Comparison of ENCODE assay signal across 20 cellular contexts in genomic region chr2:32453242-32454062, GRCh38.
A peak's percentile ranks its signal among the peaks of the same experiment; 100 is the strongest.
DNase-seq lines count a peak whose midpoint lies in the region; ATAC-seq, FAIRE-seq and TF ChIP-seq lines count a peak whose summit lies in the region.
"Had no signal": no experiment of that assay in that cellular context is flagged by ENCODE, and none has a peak within 500 bp of the region (broad histone marks: within the 10 kb centered on the region; RNA-seq: fewer than 3 reads in every experiment).

No MANE protein-coding gene starts in this region.

- ATAC-seq in GM23338 (no peak), GM19463 (IDR thresholded peaks at IDR 0.05; ENCODE audit: unreplicated experiment) (no peak)
- ATAC-seq: activated CD8-positive, alpha-beta T cell treated with anti-CD3 and anti-CD28 coated beads, Interleukin-2, amount 10 ng/mL, durations not matched to agents 7 days and 5 days; left lung; sciatic nerve; stimulated activated naive B cell treated with anti-CD40 and anti-IgM and Interleukin-4, amounts not matched to agents 10 μg/mL and 1 μg/mL and 100 μg/mL, for 72 hours had no signal

- H3K4me1 Mint-ChIP-seq in GM23338 = peaks cover 14% of the 10 kb centered on the region; the same call in 2 of the 3 replicates

- BruUV-seq in endothelial cell of umbilical vein (replicated peaks; lab: Mats Ljungman, UMichigan) = no TSS peak

- H3K9me3 ChIP-seq in endothelial cell of umbilical vein (replicated peaks; ENCODE audit: control insufficient read depth, insufficient read depth, low read length) = no peaks in the 10 kb centered on the region
- H3K9me3 ChIP-seq: left lung, ovary, tibial nerve had no signal

- H3K9me2 ChIP-seq in GM23338 (ENCODE audit: insufficient read depth) = no peaks in the 10 kb centered on the region

- H3K36me3 ChIP-seq in GM23338 (ENCODE audit: insufficient read depth) = 0 out of 2 replicates have a peak, but pooled peaks cover 9% of the 10 kb centered on the region
- no peaks in the 10 kb centered on the region for H3K36me3 ChIP-seq in endothelial cell of umbilical vein (ENCODE audit: control insufficient read depth in 2 of 2, extremely low read depth in 1 of 2, insufficient read depth in 2 of 2, low read length in 2 of 2)
- H3K36me3 ChIP-seq: ovary had no signal

- CTCF ChIA-PET in endothelial cell of umbilical vein (lab: Charles Lee) = interaction anchor here (0.7 to 1.9 kb wide), 4 partner anchors 8 to 22 kb away, joined by 3 to 12 read pairs (median 6); no protein-coding TSS in a partner anchor

- no peak for TF ChIP-seq POLR2A in endothelial cell of umbilical vein (IDR thresholded peaks at IDR 0.05; ENCODE audit: low read depth, low read length)

- peaks cover 6% of the 10 kb centered on the region for H3K36me3 Mint-ChIP-seq in GM23338 (ENCODE audit: low read depth)

- no peak for FAIRE-seq in endothelial cell of umbilical vein (lab: Jason Lieb, UNC)
- FAIRE-seq: bronchial epithelial cell had no signal

- peaks cover 4% of the 10 kb centered on the region for H3K27me3 Mint-ChIP-seq in GM23338 (ENCODE audit: insufficient read depth, low read depth, poor library complexity)
- H3K27me3 Mint-ChIP-seq: activated naive CD8-positive, alpha-beta T cell treated with anti-CD3 and anti-CD28 coated beads for 36 hours; stimulated activated naive B cell treated with anti-CD40 and anti-IgM and Interleukin-4, amounts not matched to agents 10 μg/mL and 1 μg/mL and 100 μg/mL, for 72 hours had no signal

- H3K27ac ChIP-seq in GM23338 (ENCODE audit: low read depth) = no peak overlapping the region
- no peak overlapping the region for H3K27ac ChIP-seq in endothelial cell of umbilical vein (ENCODE audit: insufficient read depth, low read depth, low read length)
- H3K27ac ChIP-seq: left lung, ovary, PC-9, tibial nerve had no signal

- POLR2A ChIA-PET in endothelial cell of umbilical vein (lab: Charles Lee) = interaction anchor here (0.6 kb wide), 1 partner anchor 47 kb away, joined by 4 read pairs; no protein-coding TSS in a partner anchor

- peaks cover 5% of the 10 kb centered on the region; the same call in 1 of the 2 replicates for H3K79me2 ChIP-seq in GM23338 (replicated peaks; ENCODE audit: insufficient read depth)
- H3K79me2 ChIP-seq in endothelial cell of umbilical vein (ENCODE audit: control insufficient read depth, insufficient read depth, low read length) = peaks cover 7% of the 10 kb centered on the region

- no peak for DNase-seq in GM23338 (ENCODE audit: low spot score)
- DNase-seq in MV-4-11 (lab: John Stamatoyannopoulos, UW) = peak; percentile 26
- peak; percentile 59 for DNase-seq in endothelial cell of umbilical vein (ENCODE audit: low read depth, low spot score)
- peak; percentile 6 for DNase-seq in myocyte (ENCODE audit: low read depth)
- no peak for DNase-seq in DMS153 (lab: John Stamatoyannopoulos, UW)
- DNase-seq in NOMO-1 treated with DMSO at 0.1 percent for 48 hours (lab: John Stamatoyannopoulos, UW; ENCODE audit: unreplicated experiment) = no peak
- DNase-seq: activated CD8-positive, alpha-beta T cell treated with anti-CD3 and anti-CD28 coated beads, Interleukin-2, amount 10 ng/mL, durations not matched to agents 7 days and 5 days; activated naive CD8-positive, alpha-beta T cell treated with anti-CD3 and anti-CD28 coated beads for 36 hours; EL; GOT3; left lung; NCI-H1436; NCI-H774; ovary; PC-9; stimulated activated naive B cell treated with anti-CD40 and anti-IgM and Interleukin-4, amounts not matched to agents 10 μg/mL and 1 μg/mL and 100 μg/mL, for 72 hours had no signal

- no peaks in the 10 kb centered on the region for H3K27me3 ChIP-seq in GM23338 (ENCODE audit: insufficient read depth)
- H3K27me3 ChIP-seq in endothelial cell of umbilical vein (ENCODE audit: control insufficient read depth in 2 of 2, insufficient read depth in 2 of 2, low read length in 2 of 2) = no peaks in the 10 kb centered on the region
- H3K27me3 ChIP-seq: left lung, ovary, tibial nerve had no signal

- H3K9ac ChIP-seq in endothelial cell of umbilical vein (replicated peaks; ENCODE audit: extremely low read depth, insufficient read depth, low read length) = no peak overlapping the region

- H3K27ac Mint-ChIP-seq in GM23338 = 0 out of 2 replicates have a peak overlapping the region, but pooled peaks have one; percentile 18
- H3K27ac Mint-ChIP-seq: activated CD8-positive, alpha-beta T cell treated with anti-CD3 and anti-CD28 coated beads, Interleukin-2, amount 10 ng/mL, durations not matched to agents 7 days and 5 days; activated naive CD8-positive, alpha-beta T cell treated with anti-CD3 and anti-CD28 coated beads for 36 hours had no signal

- H3K4me2 ChIP-seq in GM23338 (no peak overlapping the region), endothelial cell of umbilical vein (ENCODE audit: insufficient read depth, low read length) (no peak overlapping the region)
- H3K4me2 ChIP-seq: PC-9 had no signal

- TF ChIP-seq CTCF in GM23338 (conservative IDR thresholded peaks at IDR 0.05; ENCODE audit: low read depth in 2 of 2) (no peak), endothelial cell of umbilical vein (IDR thresholded peaks at IDR 0.05; ENCODE audit: extremely low read depth in 1 of 2, insufficient read depth in 1 of 2, low read depth in 1 of 2, low read length in 2 of 2) (no peak)

- no peaks in the 10 kb centered on the region; the same call in 1 of the 2 replicates for H3F3A ChIP-seq in GM23338 (replicated peaks; ENCODE audit: low read depth)

- H3K4me3 ChIP-seq in GM23338 (no peak overlapping the region), endothelial cell of umbilical vein (replicated peaks in 1 of 3; ENCODE audit: insufficient read depth in 1 of 3, low read depth in 1 of 3, low read length in 3 of 3) (no peak overlapping the region)
- H3K4me3 ChIP-seq: left lung, ovary, PC-9, tibial nerve had no signal

- H3K9me1 ChIP-seq in endothelial cell of umbilical vein (replicated peaks; ENCODE audit: control insufficient read depth, extremely low read depth, insufficient read depth, low read length) = no peaks in the 10 kb centered on the region

- H3K9me3 Mint-ChIP-seq in GM23338 = no peaks in the 10 kb centered on the region
- H3K9me3 Mint-ChIP-seq: activated naive CD8-positive, alpha-beta T cell treated with anti-CD3 and anti-CD28 coated beads for 36 hours; stimulated activated naive B cell treated with anti-CD40 and anti-IgM and Interleukin-4, amounts not matched to agents 10 μg/mL and 1 μg/mL and 100 μg/mL, for 72 hours had no signal

- H2AFZ ChIP-seq in GM23338 = no peak overlapping the region
- no peak overlapping the region for H2AFZ ChIP-seq in endothelial cell of umbilical vein (ENCODE audit: low read depth, low read length)
- H2AFZ ChIP-seq: PC-9 had no signal

- H3K4me3 Mint-ChIP-seq in GM23338 = no peak overlapping the region
- H3K4me3 Mint-ChIP-seq: activated CD8-positive, alpha-beta T cell treated with anti-CD3 and anti-CD28 coated beads, Interleukin-2, amount 10 ng/mL, durations not matched to agents 7 days and 5 days; activated naive CD8-positive, alpha-beta T cell treated with anti-CD3 and anti-CD28 coated beads for 36 hours; stimulated activated naive B cell treated with anti-CD40 and anti-IgM and Interleukin-4, amounts not matched to agents 10 μg/mL and 1 μg/mL and 100 μg/mL, for 72 hours had no signal

- dilution Hi-C loops in endothelial cell of umbilical vein (cut with MboI; ENCODE audit: extremely low pct_ligation_motif_present, low sequenced_read_pairs) = no loop called here

- peaks cover 6% of the 10 kb centered on the region; the same call in 1 of the 2 replicates for H4K20me1 ChIP-seq in GM23338 (replicated peaks; ENCODE audit: insufficient read depth)
- no peaks in the 10 kb centered on the region for H4K20me1 ChIP-seq in endothelial cell of umbilical vein (replicated peaks; ENCODE audit: control insufficient read depth, extremely low read depth, insufficient read depth, low read length)

- H3K4me1 ChIP-seq in GM23338 (ENCODE audit: insufficient read depth) = no peaks in the 10 kb centered on the region
- H3K4me1 ChIP-seq in endothelial cell of umbilical vein (ENCODE audit: control insufficient read depth, extremely low read depth, insufficient read depth, low read length) = peaks cover 6% of the 10 kb centered on the region
- H3K4me1 ChIP-seq: left lung, tibial nerve had no signal

- intact Hi-C loops in endothelial cell of umbilical vein (cut with micrococcal nuclease) = no loop called here

TF ChIP-seq in GM23338, 12 proteins besides CTCF, POLR2A, EP300 and RAD21 (continues in another document):
- no peak for TF ChIP-seq NANOG (IDR thresholded peaks at IDR 0.05; ENCODE audit: borderline replicate concordance)

TF ChIP-seq in endothelial cell of umbilical vein, 7 proteins besides CTCF, POLR2A, EP300 and RAD21:
- TF ChIP-seq MYC (IDR thresholded peaks at IDR 0.05; ENCODE audit: low read depth, low read length) (no peak), FOS (IDR thresholded peaks at IDR 0.05; ENCODE audit: borderline replicate concordance, insufficient read depth, low read length) (no peak), JUN (IDR thresholded peaks at IDR 0.05; ENCODE audit: borderline replicate concordance, insufficient read depth, insufficient read length, low read depth) (no peak), POLR2AphosphoS5 (IDR thresholded peaks at IDR 0.05; ENCODE audit: insufficient read depth, low read depth, low read length) (no peak), MAX (IDR thresholded peaks at IDR 0.05; ENCODE audit: insufficient read depth, insufficient read length) (no peak), GATA2 (IDR thresholded peaks at IDR 0.05; ENCODE audit: insufficient read depth, insufficient read length, low read depth, low read length) (no peak), EZH2 (IDR thresholded peaks at IDR 0.05; ENCODE audit: borderline replicate concordance, low read depth, low read length, severe bottlenecking) (no peak)

Comparison
In these comparisons a context has a peak if more than half of its experiments do, and no peak if none do; other contexts are left out.
1. DNase-seq: peak in MV-4-11 (single experiment), endothelial cell of umbilical vein (single experiment) and myocyte (single experiment); none in GM23338 (single experiment), DMS153 (single experiment) and NOMO-1 treated with DMSO at 0.1 percent for 48 hours (single experiment).